8 cellular contexts compared by ENCODE assay signal in the genomic region with DNA sequence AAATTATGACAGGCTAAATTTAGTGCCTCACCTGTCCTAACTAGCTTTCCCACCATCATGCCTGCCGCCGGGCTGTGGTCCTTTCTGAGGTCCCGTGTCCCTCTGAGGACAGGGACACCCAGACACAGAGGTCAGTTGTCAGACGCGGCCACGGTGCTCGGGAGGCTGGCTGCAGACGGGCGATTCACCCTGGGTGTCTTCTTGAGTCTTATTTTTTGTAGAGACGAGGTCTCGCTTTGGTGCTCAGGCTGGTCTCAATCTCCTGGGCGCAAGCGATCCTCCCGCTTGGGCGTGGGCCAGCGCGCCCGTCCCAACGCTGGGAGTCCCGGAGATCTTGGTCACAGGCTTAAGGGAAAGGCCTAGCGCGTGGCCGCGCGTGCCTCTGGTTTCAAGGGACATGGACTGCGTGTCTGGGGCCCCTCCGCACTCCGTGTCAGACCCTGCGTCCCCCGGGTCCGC.
DNase-seq lines count a peak whose midpoint lies in the region; ATAC-seq and TF ChIP-seq lines count a peak whose summit lies in the region.

No MANE protein-coding gene starts in this region.

- peak overlapping the region; percentile 95 for H3K27ac ChIP-seq in RWPE2 (ENCODE audit: poor library complexity, severe bottlenecking)

- DNase-seq in NCI-H146 (lab: John Stamatoyannopoulos, UW) (peak; percentile 38), NCI-H146 treated with DMSO at 0.1 percent for 48 hours (lab: John Stamatoyannopoulos, UW; ENCODE audit: unreplicated experiment) (no peak), RWPE2 (ENCODE audit: low spot score) (no peak), erythroblast (lab: John Stamatoyannopoulos, UW) (peak; percentile 68 to 74), nephron progenitor cell (peak; percentile 22), NCI-H1048 (lab: John Stamatoyannopoulos, UW) (no peak), NCI-H345 treated with DMSO at 0.1 percent for 48 hours (lab: John Stamatoyannopoulos, UW; ENCODE audit: unreplicated experiment) (no peak), COLO668 (lab: John Stamatoyannopoulos, UW; ENCODE audit: unreplicated experiment) (no peak)

- peaks cover 7% of the 10 kb centered on the region for H3K36me3 ChIP-seq in RWPE2 (ENCODE audit: low read depth)

- H3K9me3 ChIP-seq in RWPE2 (ENCODE audit: severe bottlenecking), result no peaks in the 10 kb centered on the region

- peaks cover 13% of the 10 kb centered on the region for H3K36me3 Mint-ChIP-seq in nephron progenitor cell (ENCODE audit: low read depth)

- no peaks in the 10 kb centered on the region for H3K27me3 ChIP-seq in RWPE2 (ENCODE audit: insufficient read depth, poor library complexity, severe bottlenecking)

- ATAC-seq in RWPE2 (ENCODE audit: low read depth), result peak; percentile 13

- H3K27me3 Mint-ChIP-seq in nephron progenitor cell (ENCODE audit: low read depth, poor library complexity), result peaks cover 43% of the 10 kb centered on the region

- H3K4me1 Mint-ChIP-seq in nephron progenitor cell, result peaks cover 44% of the 10 kb centered on the region

- no peaks in the 10 kb centered on the region for H3K9me3 Mint-ChIP-seq in nephron progenitor cell

- H3K4me3 Mint-ChIP-seq in nephron progenitor cell, result peak overlapping the region; percentile 71

- H3K27ac Mint-ChIP-seq in nephron progenitor cell, result no peak overlapping the region

- TF ChIP-seq CTCF in RWPE2 (IDR thresholded peaks at IDR 0.05; ENCODE audit: poor library complexity, severe bottlenecking) (no peak), nephron progenitor cell (IDR thresholded peaks at IDR 0.05) (no peak)

- no peak for TF ChIP-seq POLR2A in erythroblast (IDR thresholded peaks at IDR 0.05; ENCODE audit: low read length)

- H3K4me1 ChIP-seq in RWPE2 (ENCODE audit: insufficient read depth, poor library complexity, severe bottlenecking), result peaks cover 13% of the 10 kb centered on the region

- peak overlapping the region; percentile 77 for H3K4me3 ChIP-seq in RWPE2 (ENCODE audit: severe bottlenecking)

Comparison
In these comparisons a context has a peak if more than half of its experiments do, and no peak if none do; other contexts are left out.
1. DNase-seq: peak in NCI-H146 (single experiment), erythroblast (2 of 2) and nephron progenitor cell (single experiment); none in NCI-H146 treated with DMSO at 0.1 percent for 48 hours (single experiment), RWPE2 (single experiment), NCI-H1048 (single experiment), NCI-H345 treated with DMSO at 0.1 percent for 48 hours (single experiment) and COLO668 (single experiment).